8 cellular contexts compared by ENCODE assay signal in the genomic region with DNA sequence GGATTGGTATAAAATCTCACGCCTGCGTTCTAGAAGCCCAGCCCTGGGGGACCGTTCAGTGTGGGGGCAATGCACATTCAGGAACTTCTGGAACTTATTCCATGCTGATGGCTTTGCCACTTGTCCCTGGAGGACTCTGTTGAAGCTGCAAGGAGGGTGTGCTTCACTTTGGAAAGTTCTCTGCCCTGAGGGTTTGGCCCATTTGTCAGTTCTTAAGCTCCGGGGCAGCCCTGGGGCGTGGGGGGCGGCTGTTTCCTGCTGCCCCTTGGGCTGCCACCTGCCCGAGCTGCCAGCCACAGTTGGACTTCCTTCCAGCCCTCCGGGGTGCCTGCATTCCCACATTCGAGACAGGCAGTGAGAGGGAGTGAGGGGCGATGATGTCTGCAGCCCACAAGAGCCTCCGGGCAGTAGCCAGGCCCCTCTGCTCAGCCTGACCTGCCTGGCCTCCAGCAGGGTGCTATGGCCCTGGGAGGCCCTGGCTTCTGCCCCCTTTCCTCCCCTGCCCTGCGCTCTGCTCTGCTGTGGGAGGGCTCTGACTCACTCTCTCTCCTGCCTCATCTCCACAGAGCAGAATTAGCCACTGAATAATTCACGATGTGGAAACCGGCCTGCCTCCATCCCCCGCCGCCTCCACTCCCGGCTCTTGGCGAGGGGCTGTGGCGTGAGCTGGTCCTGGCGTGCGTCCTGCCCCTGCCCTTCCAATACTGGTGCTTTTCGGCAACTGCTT. TPM values are rescaled to one million over a fixed set of nuclear protein-coding genes. Genes with fewer than 3 reads are reported as not detected.
A peak's percentile ranks its signal among the peaks of the same experiment; 100 is the strongest.
DNase-seq lines count a peak whose midpoint lies in the region; ATAC-seq and TF ChIP-seq lines count a peak whose summit lies in the region.

No MANE protein-coding gene starts in this region.

- peak overlapping the region; percentile 89 to 92 for H3K27ac ChIP-seq in SK-N-SH (ENCODE audit: low read depth in 2 of 2, low read length in 1 of 2)
- peak overlapping the region; percentile 77 to 88 for H3K27ac ChIP-seq in left lung

- ATAC-seq in left lung: peak; percentile 38
- no peak for ATAC-seq in HG03135 (IDR thresholded peaks at IDR 0.05; ENCODE audit: unreplicated experiment)

- TF ChIP-seq EP300 in SK-N-SH (IDR thresholded peaks at IDR 0.05; ENCODE audit: borderline replicate concordance in 1 of 2, low read depth in 1 of 2, low read length in 1 of 2): no peak

- CTCF ChIA-PET in SK-N-SH (lab: Yijun Ruan, JAX): interaction anchor here (0.6 to 10.4 kb wide), 7 partner anchors 10 to 229 kb away, joined by 3 to 54 read pairs (median 3); no protein-coding TSS in a partner anchor

- peaks cover 60% of the 10 kb centered on the region for H4K20me1 ChIP-seq in SK-N-SH (ENCODE audit: insufficient read depth)

- DNase-seq in NCI-H2227 (lab: John Stamatoyannopoulos, UW; ENCODE audit: unreplicated experiment) (peak; percentile 15), NCI-H2227 treated with DMSO at 0.1 percent for 48 hours (lab: John Stamatoyannopoulos, UW) (no peak), SK-N-SH (peak; percentile 65), cardiac fibroblast (ENCODE audit: low read depth in 2 of 2) (peak; percentile 87 to 89), left lung (peak in 1 of 2 donors; percentile 72), NCI-H1417 (lab: John Stamatoyannopoulos, UW) (no peak)
- DNase-seq in stimulated activated CD4-positive, alpha-beta T cell treated with anti-CD3 and anti-CD28 coated beads, Interleukin-4, amount 100 ng/mL, for 24 hours: peak; percentile 56

- TF ChIP-seq CTCF in SK-N-SH (IDR thresholded peaks at IDR 0.05) (no peak), cardiac fibroblast (IDR thresholded peaks at IDR 0.05; ENCODE audit: low read depth, low read length) (no peak), left lung (IDR thresholded peaks at IDR 0.05) (no peak)

- no peak overlapping the region for H2AFZ ChIP-seq in SK-N-SH (ENCODE audit: low read depth)

- H3K4me1 ChIP-seq in SK-N-SH (ENCODE audit: control insufficient read depth in 1 of 2, insufficient read depth in 2 of 2, low read depth in 1 of 2, low read length in 1 of 2) (peaks cover 26 to 69% of the 10 kb centered on the region in 2 experiments; a peak in 3 of 4 replicates), left lung (peaks cover 44 to 77% of the 10 kb centered on the region in 2 donors)

- peak overlapping the region; percentile 98 for H3K4me2 ChIP-seq in SK-N-SH

- POLR2A ChIA-PET in SK-N-SH (lab: Yijun Ruan, JAX): interaction anchor here (0.6 kb wide), 1 partner anchor 394 kb away, joined by 8 read pairs; no protein-coding TSS in a partner anchor

- 5% methylated on average over 19 of the region's 22 CpGs for WGBS in SK-N-SH (ENCODE audit: low lambda C conversion rate)

- H3K36me3 ChIP-seq in SK-N-SH (replicated peaks in 1 of 2; ENCODE audit: control insufficient read depth in 1 of 2, insufficient read depth in 2 of 2, low read length in 1 of 2) (peaks cover 0 to 14% of the 10 kb centered on the region in 2 experiments), left lung (no peaks in the 10 kb centered on the region)

- intact Hi-C loops in left lung (cut with DNase I): no loop called here

- no peaks in the 10 kb centered on the region for H3K9me2 ChIP-seq in SK-N-SH

- H3K9me3 ChIP-seq in SK-N-SH: no peaks in the 10 kb centered on the region
- H3K9me3 ChIP-seq in left lung: no peaks in the 10 kb centered on the region

- H3K4me3 ChIP-seq in SK-N-SH (ENCODE audit: low read depth in 2 of 2, low read length in 1 of 2) (peak overlapping the region; percentile 77 to 94), cardiac fibroblast (replicated peaks in 1 of 2; ENCODE audit: low read depth in 2 of 2, low read length in 2 of 2) (peak overlapping the region; percentile 81 to 92), left lung (peak overlapping the region; percentile 82 to 85)

- peak overlapping the region; percentile 85 for H3K9ac ChIP-seq in SK-N-SH

- no peak for TF ChIP-seq RAD21 in SK-N-SH (IDR thresholded peaks at IDR 0.05; ENCODE audit: low read length)

- peaks cover 68% of the 10 kb centered on the region for H3K79me2 ChIP-seq in SK-N-SH (ENCODE audit: insufficient read depth)

- peaks cover 13% of the 10 kb centered on the region for H3F3A ChIP-seq in SK-N-SH (replicated peaks; ENCODE audit: insufficient read depth)

- no peaks in the 10 kb centered on the region for H3K27me3 ChIP-seq in SK-N-SH (ENCODE audit: insufficient read depth)
- peaks cover 0 to 10% of the 10 kb centered on the region in 2 donors for H3K27me3 ChIP-seq in left lung

TF ChIP-seq in SK-N-SH, 30 proteins besides CTCF, POLR2A, EP300 and RAD21 (continues in another document):
- TF ChIP-seq POLR2AphosphoS5 (IDR thresholded peaks at IDR 0.05; ENCODE audit: low read depth, low read length) (peak; percentile 22; the same call in 1 of the 2 replicates), GATA2 (CRISPR knock-in tag; IDR thresholded peaks at IDR 0.05) (no peak), FOXJ3 (CRISPR knock-in tag; IDR thresholded peaks at IDR 0.05) (no peak), YY1 (IDR thresholded peaks at IDR 0.05; ENCODE audit: low read depth) (no peak), FOXM1 (IDR thresholded peaks at IDR 0.05; ENCODE audit: low read depth) (no peak), NFIC (IDR thresholded peaks at IDR 0.05; ENCODE audit: borderline replicate concordance) (peak; percentile 77), CHD2 (IDR thresholded peaks at IDR 0.05; ENCODE audit: low read length, partially characterized antibody) (no peak), RCOR1 (IDR thresholded peaks at IDR 0.05; ENCODE audit: low read length) (no peak; the same call in 1 of the 2 replicates), SIN3A (IDR thresholded peaks at IDR 0.05; ENCODE audit: borderline replicate concordance, low read depth, low read length) (peak; percentile 73; the same call in 1 of the 2 replicates), ELF1 (IDR thresholded peaks at IDR 0.05) (no peak), NRF1 (IDR thresholded peaks at IDR 0.05; ENCODE audit: low read depth, low read length) (0 out of 2 replicates have a peak, but pooled peaks have one; percentile 13), TAF1 (IDR thresholded peaks at IDR 0.05; ENCODE audit: borderline replicate concordance, low read depth, low read length) (peak; percentile 81), GABPA (IDR thresholded peaks at IDR 0.05; ENCODE audit: low read depth) (no peak), FOSL2 (IDR thresholded peaks at IDR 0.05; ENCODE audit: borderline replicate concordance, low read depth) (peak; percentile 88; the same call in 1 of the 2 replicates), EZH2phosphoT487 (IDR thresholded peaks at IDR 0.05; ENCODE audit: borderline replicate concordance, low read depth) (no peak)
- TF ChIP-seq, protein P1, sequence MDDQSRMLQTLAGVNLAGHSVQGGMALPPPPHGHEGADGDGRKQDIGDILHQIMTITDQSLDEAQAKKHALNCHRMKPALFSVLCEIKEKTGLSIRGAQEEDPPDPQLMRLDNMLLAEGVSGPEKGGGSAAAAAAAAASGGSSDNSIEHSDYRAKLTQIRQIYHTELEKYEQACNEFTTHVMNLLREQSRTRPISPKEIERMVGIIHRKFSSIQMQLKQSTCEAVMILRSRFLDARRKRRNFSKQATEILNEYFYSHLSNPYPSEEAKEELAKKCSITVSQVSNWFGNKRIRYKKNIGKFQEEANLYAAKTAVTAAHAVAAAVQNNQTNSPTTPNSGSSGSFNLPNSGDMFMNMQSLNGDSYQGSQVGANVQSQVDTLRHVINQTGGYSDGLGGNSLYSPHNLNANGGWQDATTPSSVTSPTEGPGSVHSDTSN (IDR thresholded peaks at IDR 0.05): peak; percentile 43; the same call in 1 of the 2 replicates
- TF ChIP-seq, protein P2, sequence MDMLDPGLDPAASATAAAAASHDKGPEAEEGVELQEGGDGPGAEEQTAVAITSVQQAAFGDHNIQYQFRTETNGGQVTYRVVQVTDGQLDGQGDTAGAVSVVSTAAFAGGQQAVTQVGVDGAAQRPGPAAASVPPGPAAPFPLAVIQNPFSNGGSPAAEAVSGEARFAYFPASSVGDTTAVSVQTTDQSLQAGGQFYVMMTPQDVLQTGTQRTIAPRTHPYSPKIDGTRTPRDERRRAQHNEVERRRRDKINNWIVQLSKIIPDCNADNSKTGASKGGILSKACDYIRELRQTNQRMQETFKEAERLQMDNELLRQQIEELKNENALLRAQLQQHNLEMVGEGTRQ (IDR thresholded peaks at IDR 0.05; ENCODE audit: borderline replicate concordance, low read depth, low read length): no peak
- TF ChIP-seq, protein P3, sequence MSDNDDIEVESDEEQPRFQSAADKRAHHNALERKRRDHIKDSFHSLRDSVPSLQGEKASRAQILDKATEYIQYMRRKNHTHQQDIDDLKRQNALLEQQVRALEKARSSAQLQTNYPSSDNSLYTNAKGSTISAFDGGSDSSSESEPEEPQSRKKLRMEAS (IDR thresholded peaks at IDR 0.05; ENCODE audit: low read depth): peak; percentile 91
- TF ChIP-seq, protein P4, sequence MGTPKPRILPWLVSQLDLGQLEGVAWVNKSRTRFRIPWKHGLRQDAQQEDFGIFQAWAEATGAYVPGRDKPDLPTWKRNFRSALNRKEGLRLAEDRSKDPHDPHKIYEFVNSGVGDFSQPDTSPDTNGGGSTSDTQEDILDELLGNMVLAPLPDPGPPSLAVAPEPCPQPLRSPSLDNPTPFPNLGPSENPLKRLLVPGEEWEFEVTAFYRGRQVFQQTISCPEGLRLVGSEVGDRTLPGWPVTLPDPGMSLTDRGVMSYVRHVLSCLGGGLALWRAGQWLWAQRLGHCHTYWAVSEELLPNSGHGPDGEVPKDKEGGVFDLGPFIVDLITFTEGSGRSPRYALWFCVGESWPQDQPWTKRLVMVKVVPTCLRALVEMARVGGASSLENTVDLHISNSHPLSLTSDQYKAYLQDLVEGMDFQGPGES (IDR thresholded peaks at IDR 0.05; ENCODE audit: low read depth, low read length): no peak

RNA-seq across cellular contexts. Expression of a gene that starts 1.9 kb away (rescaled TPM):
- polyA plus RNA-seq in SK-N-SH (2012; rRNA removed): 65.3 and 105 TPM in 2 replicates
- 44.6 and 83.8 TPM in 2 replicates for polyA plus RNA-seq in SK-N-SH (2012; cell fraction: cytosol; rRNA removed)
- 139 and 151 TPM in 2 replicates for polyA plus RNA-seq in SK-N-SH (2012; cell fraction: nucleus; rRNA removed)
- total RNA-seq in left lung: 100 to 1,000 TPM in 1 of 2 donors, 10 to 100 TPM in 1; 82.9 to 105 TPM

RNA-seq across cellular contexts. Expression of a gene that starts 54.3 kb away (rescaled TPM):
- polyA plus RNA-seq in SK-N-SH (2012; rRNA removed): 0.15 and 0.19 TPM in 2 replicates
- 0.04 and 0.12 TPM in 2 replicates for polyA plus RNA-seq in SK-N-SH (2012; cell fraction: cytosol; rRNA removed)
- 0.29 and 0.69 TPM in 2 replicates for polyA plus RNA-seq in SK-N-SH (2012; cell fraction: nucleus; rRNA removed)
- total RNA-seq in left lung: 1 to 10 TPM in 1 of 2 donors, under 1 TPM in 1; 0.13 to 1.3 TPM

Comparison
In these comparisons a context has a peak if more than half of its experiments do, and no peak if none do; other contexts are left out.
1. DNase-seq: peak in NCI-H2227 (single experiment), SK-N-SH (single experiment), cardiac fibroblast (2 of 2) and stimulated activated CD4-positive, alpha-beta T cell treated with anti-CD3 and anti-CD28 coated beads, Interleukin-4, amount 100 ng/mL, for 24 hours (single experiment); none in NCI-H2227 treated with DMSO at 0.1 percent for 48 hours (single experiment) and NCI-H1417 (0 of 3).
2. Peak in every context shown above with its lines, with median percentiles within 50 percentile points of each other: H3K4me3 ChIP-seq.